12 cellular contexts compared by ENCODE assay signal in the genomic region with DNA sequence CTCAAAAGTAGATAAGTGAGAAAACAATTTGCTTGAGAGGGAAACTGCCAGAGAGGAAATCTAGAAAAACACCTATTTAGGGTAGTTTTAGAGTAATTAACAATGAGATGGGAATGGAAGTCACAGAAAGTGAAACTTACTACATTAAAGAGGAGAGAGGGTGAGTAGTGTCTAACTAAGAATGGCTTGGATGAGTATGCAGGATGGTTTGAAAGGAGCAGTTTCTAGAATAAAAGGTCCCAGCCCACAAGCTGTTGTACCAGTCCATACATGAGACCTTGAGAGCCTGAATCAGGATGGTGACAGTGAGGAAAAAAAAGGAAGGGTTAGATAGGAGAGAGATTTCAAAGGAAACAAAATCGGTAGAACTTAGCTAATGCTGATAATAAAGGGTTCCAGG. TPM values are rescaled to one million over a fixed set of nuclear protein-coding genes. Genes with fewer than 3 reads are reported as not detected.
DNase-seq lines count a peak whose midpoint lies in the region; ATAC-seq and TF ChIP-seq lines count a peak whose summit lies in the region.
"Had no signal": no experiment of that assay in that cellular context is flagged by ENCODE, and none has a peak within 500 bp of the region (broad histone marks: within the 10 kb centered on the region; RNA-seq: fewer than 3 reads in every experiment).

No MANE protein-coding gene starts in this region.

- no peaks in the 10 kb centered on the region for H3K9me3 ChIP-seq in Caco-2
- no peaks in the 10 kb centered on the region for H3K9me3 ChIP-seq in MG63
- no peaks in the 10 kb centered on the region for H3K9me3 ChIP-seq in upper lobe of right lung
- H3K9me3 ChIP-seq: left lung had no signal

- H3K4me3 Mint-ChIP-seq in Caco-2 (ENCODE audit: unreplicated experiment) (peak overlapping the region; percentile 90), nephron (peak overlapping the region; percentile 95 to 99 (median 97))
- peak overlapping the region; percentile 95 for H3K4me3 Mint-ChIP-seq in central memory CD8-positive, alpha-beta T cell

- no TSS peak for BruUV-seq in Caco-2 (replicated peaks; lab: Mats Ljungman, UMichigan)

- CTCF ChIA-PET in Caco-2 (lab: Charles Lee) = no interaction called here

- H3K9me3 Mint-ChIP-seq in Caco-2 (ENCODE audit: unreplicated experiment) = no peaks in the 10 kb centered on the region
- H3K9me3 Mint-ChIP-seq in central memory CD8-positive, alpha-beta T cell = no peaks in the 10 kb centered on the region
- no peaks in the 10 kb centered on the region for H3K9me3 Mint-ChIP-seq in nephron

- H3K4me1 ChIP-seq in Caco-2 = no peaks in the 10 kb centered on the region; the same call in 1 of the 2 replicates
- H3K4me1 ChIP-seq in upper lobe of right lung = peaks cover 8% of the 10 kb centered on the region

- no peak for DNase-seq in Caco-2
- no peak for DNase-seq in MG63
- DNase-seq in central memory CD8-positive, alpha-beta T cell (ENCODE audit: low spot score in 2 of 2) = no peak
- DNase-seq in UCSD-AML1 (lab: John Stamatoyannopoulos, UW; ENCODE audit: unreplicated experiment) = no peak
- no peak for DNase-seq in upper lobe of right lung
- DNase-seq in NCI-H748 treated with DMSO at 0.1 percent for 48 hours (lab: John Stamatoyannopoulos, UW) = no peak
- DNase-seq in NCI-H526 (lab: John Stamatoyannopoulos, UW) = no peak
- DNase-seq: amniotic stem cell; left lung; NCI-H1048; stimulated activated CD4-positive, alpha-beta T cell treated with anti-CD3 and anti-CD28 coated beads, Interleukin-4, amount 100 ng/mL, for 1 hour had no signal

- H3K27ac Mint-ChIP-seq in Caco-2 (ENCODE audit: unreplicated experiment) (peak overlapping the region; percentile 97), nephron (peak overlapping the region in 1 of 3 experiments; percentile 5)
- H3K27ac Mint-ChIP-seq in central memory CD8-positive, alpha-beta T cell (ENCODE audit: low read depth) = peak overlapping the region; percentile 98

- ATAC-seq in central memory CD8-positive, alpha-beta T cell (replicated peaks; ENCODE audit: extremely low read depth, poor library complexity, severe bottlenecking) = no peak
- ATAC-seq in upper lobe of right lung = no peak
- ATAC-seq: left lung had no signal

- H3K27me3 Mint-ChIP-seq in Caco-2 (ENCODE audit: insufficient read depth, unreplicated experiment) (no peaks in the 10 kb centered on the region), nephron (ENCODE audit: low read depth) (no peaks in the 10 kb centered on the region)
- H3K27me3 Mint-ChIP-seq in central memory CD8-positive, alpha-beta T cell = no peaks in the 10 kb centered on the region

- POLR2A ChIA-PET in Caco-2 (lab: Charles Lee) = no interaction called here

- H3K36me3 Mint-ChIP-seq in Caco-2 (ENCODE audit: insufficient read depth, unreplicated experiment) (peaks cover 49% of the 10 kb centered on the region), nephron (ENCODE audit: low read depth) (peaks cover 38% of the 10 kb centered on the region)
- peaks cover 34% of the 10 kb centered on the region for H3K36me3 Mint-ChIP-seq in central memory CD8-positive, alpha-beta T cell (ENCODE audit: insufficient read depth)

- TF ChIP-seq CTCF in Caco-2 (IDR thresholded peaks at IDR 0.05; ENCODE audit: insufficient read depth in 1 of 2, low read depth in 1 of 2, low read length in 1 of 2, severe bottlenecking in 1 of 2, unreplicated experiment in 1 of 2) (no peak), nephron (IDR thresholded peaks at IDR 0.05; ENCODE audit: unreplicated experiment in 3 of 3) (no peak), upper lobe of right lung (IDR thresholded peaks at IDR 0.05) (no peak)

- no peak overlapping the region for H3K27ac ChIP-seq in upper lobe of right lung
- H3K27ac ChIP-seq: left lung had no signal

- no peaks in the 10 kb centered on the region for H3K27me3 ChIP-seq in Caco-2 (replicated peaks; ENCODE audit: control insufficient read depth, insufficient read depth, low read length)
- H3K27me3 ChIP-seq in MG63 = no peaks in the 10 kb centered on the region
- H3K27me3 ChIP-seq in upper lobe of right lung = no peaks in the 10 kb centered on the region
- H3K27me3 ChIP-seq: left lung had no signal

- no peaks in the 10 kb centered on the region for H3K36me3 ChIP-seq in Caco-2 (ENCODE audit: control insufficient read depth, insufficient read depth, low read length)
- H3K36me3 ChIP-seq in MG63 = peaks cover 25% of the 10 kb centered on the region
- peaks cover 44% of the 10 kb centered on the region for H3K36me3 ChIP-seq in upper lobe of right lung

- H3K4me1 Mint-ChIP-seq in Caco-2 (ENCODE audit: low read depth, unreplicated experiment) (peaks cover 18% of the 10 kb centered on the region), nephron (peaks cover 23% of the 10 kb centered on the region)
- H3K4me1 Mint-ChIP-seq in central memory CD8-positive, alpha-beta T cell = peaks cover 45% of the 10 kb centered on the region

- intact Hi-C loops in Caco-2 (cut with micrococcal nuclease; ENCODE audit: unreplicated experiment) (loop anchor here (5.0 kb wide), 2 partner anchors 115 to 385 kb away; partner anchors contain the start of genes CASP6 and SEC24B), upper lobe of right lung (cut with DNase I) (no loop called here)

- H3K4me3 ChIP-seq in Caco-2 (ENCODE audit: low read depth, low read length) = 0 out of 2 replicates have a peak overlapping the region, but pooled peaks have one; percentile 11
- peak overlapping the region; percentile 80 for H3K4me3 ChIP-seq in MG63
- no peak overlapping the region for H3K4me3 ChIP-seq in upper lobe of right lung

RNA-seq across cellular contexts. Expression of gene GAR1, which starts 1.3 kb away (rescaled TPM):
- 30.8 and 31.6 TPM in 2 replicates for total RNA-seq in Caco-2 (2022)
- total RNA-seq in MG63 (2014; rRNA removed; shearing (Covaris generic); ENCODE audit: low replicate concordance) = 4.1 and 15.2 TPM in 2 replicates
- 12.2 TPM for total RNA-seq in upper lobe of right lung

RNA-seq across cellular contexts. Expression of gene RRH, which starts 10.9 kb away (rescaled TPM):
- total RNA-seq in Caco-2 (2022) (0.34 and 0.37 TPM in 2 replicates), upper lobe of right lung (not detected)
- not detected in 2 replicates for total RNA-seq in MG63 (2014; rRNA removed; shearing (Covaris generic); ENCODE audit: low replicate concordance)

RNA-seq across cellular contexts. Expression of gene CFI, which starts 15.1 kb away (rescaled TPM):
- total RNA-seq in Caco-2 (2022) = 0.19 TPM in 1 of 2 replicates, not detected in the other
- total RNA-seq in MG63 (2014; rRNA removed; shearing (Covaris generic); ENCODE audit: low replicate concordance) = not detected in 2 replicates
- total RNA-seq in upper lobe of right lung = 61.0 TPM

RNA-seq across cellular contexts. Expression of gene LRIT3, which starts 31.0 kb away (rescaled TPM):
- total RNA-seq in Caco-2 (2022) (0.34 and 0.35 TPM in 2 replicates), upper lobe of right lung (0.14 TPM)
- total RNA-seq in MG63 (2014; rRNA removed; shearing (Covaris generic); ENCODE audit: low replicate concordance) = not detected in 2 replicates

Comparison
In these comparisons a context has a peak if more than half of its experiments do, and no peak if none do; other contexts are left out.
1. RNA of gene CFI, which starts 15.1 kb away (total RNA-seq): 61.0 TPM in upper lobe of right lung (single experiment); not detected in MG63 and 0.19 TPM in Caco-2; every median in the first group is over 10 times any median in the second.
2. Peak in every context shown above with its lines, with median percentiles within 50 percentile points of each other: H3K4me3 Mint-ChIP-seq.